28 cellular contexts compared by ENCODE assay signal in genomic region chr5:119174578-119175163, GRCh38.
DNase-seq lines count a peak whose midpoint lies in the region; ATAC-seq and TF ChIP-seq lines count a peak whose summit lies in the region.
"Had no signal": no experiment of that assay in that cellular context is flagged by ENCODE, and none has a peak within 500 bp of the region (broad histone marks: within the 10 kb centered on the region; RNA-seq: fewer than 3 reads in every experiment).

No MANE protein-coding gene starts in this region.

- H3K14ac ChIP-seq in H9 (ENCODE audit: insufficient read depth, low read length), result no peak overlapping the region

- no peak overlapping the region for H3K4ac ChIP-seq in H9 (ENCODE audit: low read depth, low read length)

- H3T11ph ChIP-seq in H9 (ENCODE audit: low read length), result no peak overlapping the region

- H3K36me3 Mint-ChIP-seq in H9 (ENCODE audit: insufficient read depth in 1 of 3, low read depth in 3 of 3), result peaks cover 0 to 15% (median 4%) of the 10 kb centered on the region in 3 experiments
- no peaks in the 10 kb centered on the region for H3K36me3 Mint-ChIP-seq in nephron progenitor cell (ENCODE audit: low read depth)
- H3K36me3 Mint-ChIP-seq in activated naive CD4-positive, alpha-beta T cell treated with anti-CD3 and anti-CD28 coated beads for 36 hours (ENCODE audit: low read depth), result peaks cover 3% of the 10 kb centered on the region

- no peak overlapping the region for H4K8ac ChIP-seq in H9 (replicated peaks; ENCODE audit: insufficient read length, low read depth, low read length)

- H3K9ac ChIP-seq in H9 (ENCODE audit: extremely low read depth, insufficient read length, low read length) (no peak overlapping the region), OCI-LY1 (ENCODE audit: low read length) (no peak overlapping the region)
- H3K9ac ChIP-seq: KMS-11 had no signal

- peaks cover 0 to 3% of the 10 kb centered on the region in 2 experiments; a peak in 2 of 4 replicates for H3K4me1 Mint-ChIP-seq in H9
- H3K4me1 Mint-ChIP-seq in nephron progenitor cell, result no peaks in the 10 kb centered on the region
- no peaks in the 10 kb centered on the region for H3K4me1 Mint-ChIP-seq in activated naive CD4-positive, alpha-beta T cell treated with anti-CD3 and anti-CD28 coated beads for 36 hours (ENCODE audit: low read depth)

- H3K9me3 Mint-ChIP-seq in H9 (no peaks in the 10 kb centered on the region), nephron progenitor cell (no peaks in the 10 kb centered on the region)
- H3K9me3 Mint-ChIP-seq in activated naive CD4-positive, alpha-beta T cell treated with anti-CD3 and anti-CD28 coated beads for 36 hours, result no peaks in the 10 kb centered on the region
- H3K9me3 Mint-ChIP-seq: activated naive CD4-positive, alpha-beta T cell treated with anti-CD3 and anti-CD28 coated beads, Interleukin-2, amount 10 ng/mL, durations not matched to agents 7 days and 5 days; activated T-helper 1 cell treated with anti-CD3 and anti-CD28 coated beads, Interleukin-12 subunit alpha, Interleukin-12 subunit beta, Interleukin-2, Interleukin-4 antibody, amounts not matched to agents 30 ng/mL and 10 ng/mL and 1 ng/mL, durations not matched to agents 14 hours and 24 hours and 36 hours; HFFc6; WTC11 had no signal

- H3K27me3 Mint-ChIP-seq in H9 (ENCODE audit: low read depth), result no peaks in the 10 kb centered on the region
- H3K27me3 Mint-ChIP-seq in nephron progenitor cell (ENCODE audit: low read depth, poor library complexity), result no peaks in the 10 kb centered on the region
- no peaks in the 10 kb centered on the region for H3K27me3 Mint-ChIP-seq in activated naive CD4-positive, alpha-beta T cell treated with anti-CD3 and anti-CD28 coated beads for 36 hours (ENCODE audit: low read depth)
- H3K27me3 Mint-ChIP-seq: activated naive CD4-positive, alpha-beta T cell treated with anti-CD3 and anti-CD28 coated beads, Interleukin-2, amount 10 ng/mL, durations not matched to agents 7 days and 5 days had no signal

- H3K36me3 ChIP-seq in OCI-LY1 (ENCODE audit: insufficient read depth, low read length), result peaks cover 49% of the 10 kb centered on the region
- H3K36me3 ChIP-seq: breast epithelium had no signal

- H3K27me3 ChIP-seq in H9 (ENCODE audit: insufficient read depth, low read length) (no peaks in the 10 kb centered on the region), OCI-LY1 (ENCODE audit: insufficient read depth, low read length) (no peaks in the 10 kb centered on the region)
- H3K27me3 ChIP-seq: breast epithelium, sigmoid colon, tibial artery, vagina had no signal

- H2BK5ac ChIP-seq in H9 (ENCODE audit: insufficient read length, low read length), result no peak overlapping the region

- CTCF ChIA-PET in activated naive CD4-positive, alpha-beta T cell treated with anti-CD3 and anti-CD28 coated beads for 36 hours (lab: Charles Lee), result interaction anchor here (1.3 kb wide), 1 partner anchor 187 kb away, joined by 5 read pairs; the partner anchor contains the start of gene DTWD2

- no peak overlapping the region for H4K5ac ChIP-seq in H9 (ENCODE audit: insufficient read length, low read depth, low read length)

- DNase-seq in H9, result no peak
- DNase-seq in nephron progenitor cell, result no peak
- no peak for DNase-seq in stimulated activated CD4-positive, alpha-beta T cell treated with anti-CD3 and anti-CD28 coated beads, Interleukin-4, amount 100 ng/mL, for 4 hours
- no peak for DNase-seq in activated gamma-delta T cell treated with Interleukin-2 at 50 U/mL for 16 hours
- no peak for DNase-seq in activated naive CD4-positive, alpha-beta T cell treated with anti-CD3 and anti-CD28 coated beads for 36 hours
- DNase-seq: activated naive CD4-positive, alpha-beta T cell treated with anti-CD3 and anti-CD28 coated beads, Interleukin-2, amount 10 ng/mL, durations not matched to agents 7 days and 5 days; anterior cingulate cortex; foreskin melanocyte; HFFc6; NCI-H1436 treated with DMSO at 0.1 percent for 48 hours; NCI-H2107; NCI-H446; NCI-H748 treated with DMSO at 0.1 percent for 48 hours; nucleus accumbens; psoas muscle; SIG-M5; sigmoid colon; stimulated activated CD4-positive, alpha-beta T cell treated with anti-CD3 and anti-CD28 coated beads, Interleukin-12 subunit alpha, Interleukin-12 subunit beta, amount 100 ng/mL, for 4 hours; stimulated activated CD4-positive, alpha-beta T cell treated with anti-CD3 and anti-CD28 coated beads, Interleukin-2, amount 100 ng/mL, for 48 hours; tibial artery had no signal

- H3K9me3 ChIP-seq in H9 (ENCODE audit: control insufficient read depth, low read depth, low read length), result no peaks in the 10 kb centered on the region
- H3K9me3 ChIP-seq in OCI-LY1 (ENCODE audit: low read length), result no peaks in the 10 kb centered on the region
- H3K9me3 ChIP-seq: breast epithelium, psoas muscle, sigmoid colon, tibial artery, vagina had no signal

- no peak overlapping the region for H2BK120ac ChIP-seq in H9 (ENCODE audit: low read depth, low read length, poor library complexity, severe bottlenecking)

- H3F3A ChIP-seq in OCI-LY1 (ENCODE audit: insufficient read depth, low read length), result no peaks in the 10 kb centered on the region

- H3K4me3 Mint-ChIP-seq in H9 (no peak overlapping the region), nephron progenitor cell (no peak overlapping the region)
- H3K4me3 Mint-ChIP-seq in activated naive CD4-positive, alpha-beta T cell treated with anti-CD3 and anti-CD28 coated beads for 36 hours, result no peak overlapping the region
- H3K4me3 Mint-ChIP-seq: activated naive CD4-positive, alpha-beta T cell treated with anti-CD3 and anti-CD28 coated beads, Interleukin-2, amount 10 ng/mL, durations not matched to agents 7 days and 5 days; activated T-helper 1 cell treated with anti-CD3 and anti-CD28 coated beads, Interleukin-12 subunit alpha, Interleukin-12 subunit beta, Interleukin-2, Interleukin-4 antibody, amounts not matched to agents 30 ng/mL and 10 ng/mL and 1 ng/mL, durations not matched to agents 14 hours and 24 hours and 36 hours; HFFc6; WTC11 had no signal

- H2BK12ac ChIP-seq in H9 (ENCODE audit: insufficient read length, low read depth, low read length), result no peak overlapping the region

- H3K4me1 ChIP-seq in H9 (ENCODE audit: insufficient read depth, low read length), result no peaks in the 10 kb centered on the region
- peaks cover 14% of the 10 kb centered on the region for H3K4me1 ChIP-seq in OCI-LY1 (ENCODE audit: insufficient read depth, low read length, severe bottlenecking)
- H3K4me1 ChIP-seq: breast epithelium, psoas muscle, tibial artery, vagina had no signal

- H3K4me2 ChIP-seq in H9 (ENCODE audit: insufficient read depth, insufficient read length, low read length), result no peak overlapping the region
- 0 out of 2 replicates have a peak overlapping the region, but pooled peaks have one; percentile 3 for H3K4me2 ChIP-seq in OCI-LY1 (ENCODE audit: low read length)
- H3K4me2 ChIP-seq: KMS-11 had no signal

- H3K23me2 ChIP-seq in H9 (ENCODE audit: insufficient read length, low read depth, low read length, poor library complexity, severe bottlenecking), result no peaks in the 10 kb centered on the region

- TF ChIP-seq CTCF in H9 (conservative IDR thresholded peaks at IDR 0.05) (no peak), OCI-LY1 (IDR thresholded peaks at IDR 0.05; ENCODE audit: low read length) (no peak), nephron progenitor cell (IDR thresholded peaks at IDR 0.05) (no peak)

- no peak overlapping the region for H3K4me3 ChIP-seq in OCI-LY1 (ENCODE audit: low read depth, low read length, poor library complexity, severe bottlenecking)
- H3K4me3 ChIP-seq: breast epithelium, psoas muscle, sigmoid colon, tibial artery, vagina had no signal

- H3K23ac ChIP-seq in H9 (ENCODE audit: insufficient read length, low read depth, low read length), result no peak overlapping the region

- intact Hi-C loops in activated naive CD4-positive, alpha-beta T cell treated with anti-CD3 and anti-CD28 coated beads for 36 hours (cut with micrococcal nuclease), result no loop called here

- H2BK20ac ChIP-seq in H9 (ENCODE audit: low read depth, low read length, poor library complexity, severe bottlenecking), result no peak overlapping the region

- H3K79me2 ChIP-seq in H9 (ENCODE audit: insufficient read depth, low read length) (no peaks in the 10 kb centered on the region), OCI-LY1 (ENCODE audit: insufficient read depth, low read length) (no peaks in the 10 kb centered on the region)

- no peak overlapping the region for H4K91ac ChIP-seq in H9 (ENCODE audit: insufficient read length, low read depth, low read length)

- no peaks in the 10 kb centered on the region for H3K9me2 ChIP-seq in OCI-LY1 (ENCODE audit: low read depth, low read length)

- H2BK15ac ChIP-seq in H9 (ENCODE audit: low read depth, low read length), result no peak overlapping the region

- H3K27ac Mint-ChIP-seq in H9 (peak overlapping the region in 2 of 3 experiments; percentile 4 to 39; a peak in 3 of 7 replicates), nephron progenitor cell (peak overlapping the region; percentile 81)
- H3K27ac Mint-ChIP-seq in activated naive CD4-positive, alpha-beta T cell treated with anti-CD3 and anti-CD28 coated beads for 36 hours, result no peak overlapping the region
- H3K27ac Mint-ChIP-seq: activated naive CD4-positive, alpha-beta T cell treated with anti-CD3 and anti-CD28 coated beads, Interleukin-2, amount 10 ng/mL, durations not matched to agents 7 days and 5 days; activated T-helper 1 cell treated with anti-CD3 and anti-CD28 coated beads, Interleukin-12 subunit alpha, Interleukin-12 subunit beta, Interleukin-2, Interleukin-4 antibody, amounts not matched to agents 30 ng/mL and 10 ng/mL and 1 ng/mL, durations not matched to agents 14 hours and 24 hours and 36 hours; HFFc6 had no signal

- H3K56ac ChIP-seq in H9 (ENCODE audit: insufficient read length, low read depth, low read length), result no peak overlapping the region

- H2AK5ac ChIP-seq in H9 (ENCODE audit: insufficient read length, low read length), result no peak overlapping the region

- ATAC-seq in GM18909 (IDR thresholded peaks at IDR 0.05; ENCODE audit: poor library complexity, unreplicated experiment), result peak; percentile 57
- ATAC-seq: psoas muscle, WTC11 had no signal

- no peaks in the 10 kb centered on the region for H3K79me1 ChIP-seq in H9 (ENCODE audit: insufficient read depth, low read depth, low read length, poor library complexity, severe bottlenecking)

- H4K20me1 ChIP-seq in H9 (ENCODE audit: control insufficient read depth, insufficient read depth, insufficient read length) (no peaks in the 10 kb centered on the region), OCI-LY1 (ENCODE audit: insufficient read depth, low read length) (no peaks in the 10 kb centered on the region)

- H2AFZ ChIP-seq in H9 (ENCODE audit: low read length), result no peak overlapping the region
- no peak overlapping the region for H2AFZ ChIP-seq in OCI-LY1 (ENCODE audit: low read length)

- WGBS in H9 (ENCODE audit: extremely low coverage, insufficient read length, low lambda C conversion rate), result no CpG with 5 or more reads among the region's 2 CpGs

- H3K18ac ChIP-seq in H9 (ENCODE audit: insufficient read length, low read depth, low read length), result no peak overlapping the region

- H3K27ac ChIP-seq in H9 (ENCODE audit: insufficient read length, low read depth, low read length) (no peak overlapping the region), OCI-LY1 (ENCODE audit: low read depth, low read length, poor library complexity, severe bottlenecking) (peak overlapping the region; percentile 56)
- H3K27ac ChIP-seq: breast epithelium, HL-60, KMS-11, psoas muscle, sigmoid colon, tibial artery, vagina had no signal
